Comparison of ENCODE assay signal across 8 cellular contexts in the genomic region with DNA sequence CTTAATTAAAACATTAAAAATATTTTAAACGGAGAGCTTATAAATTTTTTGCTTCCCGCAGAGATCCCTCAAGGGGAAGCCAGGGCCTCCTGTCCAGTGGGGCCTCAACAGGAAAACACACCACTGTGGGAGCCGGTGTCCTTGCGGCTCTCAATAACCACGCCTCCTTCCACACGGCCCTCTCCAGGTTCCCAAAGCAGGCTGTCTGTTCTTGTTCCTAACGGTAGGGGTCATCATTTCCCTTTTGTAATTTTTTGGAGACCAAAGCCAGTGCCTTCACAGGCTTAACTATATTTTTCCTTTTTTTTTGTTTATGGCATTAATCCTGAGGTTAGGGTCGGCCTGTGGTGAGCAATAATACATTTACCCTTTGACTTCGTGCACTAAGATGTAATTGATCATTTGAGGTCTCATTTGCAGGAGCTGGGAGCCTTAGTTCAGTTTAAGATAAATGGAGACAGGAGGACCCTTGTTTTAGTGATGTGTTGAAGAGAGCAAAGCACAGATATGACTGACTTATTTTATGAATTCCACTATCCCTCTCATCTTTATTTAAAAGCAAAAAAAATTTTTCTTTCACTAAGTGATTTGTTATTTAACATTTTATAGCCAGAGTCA.
DNase-seq lines count a peak whose midpoint lies in the region; ATAC-seq and TF ChIP-seq lines count a peak whose summit lies in the region.

No MANE protein-coding gene starts in this region.

- no peak overlapping the region for H3K4me2 ChIP-seq in PC-9

- H3K9me3 ChIP-seq in PC-9 (ENCODE audit: insufficient read depth, low read depth), result no peaks in the 10 kb centered on the region

- H4K20me1 ChIP-seq in PC-9 (ENCODE audit: insufficient read depth), result no peaks in the 10 kb centered on the region

- intact Hi-C loops in PC-9 (cut with micrococcal nuclease; ENCODE audit: unreplicated experiment), result loop anchor here (5.0 kb wide), 1 partner anchor 665 kb away; no protein-coding TSS in a partner anchor

- no peak overlapping the region for H3K27ac ChIP-seq in PC-9
- H3K27ac ChIP-seq in brain microvascular endothelial cell, result no peak overlapping the region

- H3K27me3 ChIP-seq in PC-9 (ENCODE audit: insufficient read depth, low read depth) (peaks cover 22% of the 10 kb centered on the region), brain microvascular endothelial cell (replicated peaks) (no peaks in the 10 kb centered on the region)

- ATAC-seq in GM21737 (IDR thresholded peaks at IDR 0.05; ENCODE audit: unreplicated experiment), result peak; percentile 83
- ATAC-seq in GM18861 (IDR thresholded peaks at IDR 0.05; ENCODE audit: unreplicated experiment), result no peak

- H3K4me3 ChIP-seq in PC-9, result no peak overlapping the region
- H3K4me3 ChIP-seq in brain microvascular endothelial cell (ENCODE audit: low read depth, low read length), result no peak overlapping the region

- no peaks in the 10 kb centered on the region for H3K36me3 ChIP-seq in PC-9 (ENCODE audit: low read depth)
- H3K36me3 ChIP-seq in brain microvascular endothelial cell (replicated peaks), result no peaks in the 10 kb centered on the region

- H3K79me2 ChIP-seq in PC-9 (ENCODE audit: low read depth), result no peaks in the 10 kb centered on the region

- H3K4me1 ChIP-seq in PC-9 (replicated peaks; ENCODE audit: insufficient read depth), result no peaks in the 10 kb centered on the region

- DNase-seq in GM03348 (ENCODE audit: low spot score) (peak; percentile 86), PC-9 (peak; percentile 48 to 52), brain microvascular endothelial cell (peak; percentile 65), iris pigment epithelial cell (ENCODE audit: low read depth) (peak; percentile 72)
- peak; percentile 20 for DNase-seq in stimulated activated CD4-positive, alpha-beta T cell treated with anti-CD3 and anti-CD28 coated beads, Interleukin-4, amount 100 ng/mL, for 24 hours

- H3K9me2 ChIP-seq in PC-9 (ENCODE audit: insufficient read depth), result no peaks in the 10 kb centered on the region

- H3F3A ChIP-seq in PC-9 (ENCODE audit: insufficient read depth, low read depth), result no peaks in the 10 kb centered on the region

- peak; percentile 80 for TF ChIP-seq CTCF in LNCAP (IDR thresholded peaks at IDR 0.05)
- peak; percentile 78 for TF ChIP-seq CTCF in PC-9 (conservative IDR thresholded peaks at IDR 0.05)
- peak; percentile 82 for TF ChIP-seq CTCF in brain microvascular endothelial cell (IDR thresholded peaks at IDR 0.05; ENCODE audit: low read depth, low read length, missing control alignments)

- BruUV-seq in PC-9 (replicated peaks; lab: Mats Ljungman, UMichigan), result no TSS peak

- POLR2A ChIA-PET in PC-9 (lab: Charles Lee; ENCODE audit: unreplicated experiment), result no interaction called here

- CTCF ChIA-PET in PC-9 (lab: Charles Lee), result no interaction called here

- in situ Hi-C loops in brain microvascular endothelial cell (cut with HindIII; ENCODE audit: low pct_ligation_motif_present, low sequenced_read_pairs), result no loop called here

- H2AFZ ChIP-seq in PC-9, result no peak overlapping the region

Comparison
In these comparisons a context has a peak if more than half of its experiments do, and no peak if none do; other contexts are left out.
1. DNase-seq: peak in every context shown above with its lines; median percentile 86 in GM03348; 72 in iris pigment epithelial cell; 65 in brain microvascular endothelial cell; 50 in PC-9; 20 in stimulated activated CD4-positive, alpha-beta T cell treated with anti-CD3 and anti-CD28 coated beads, Interleukin-4, amount 100 ng/mL, for 24 hours.